ENCODE assay signal across 11 cellular contexts in the genomic region with DNA sequence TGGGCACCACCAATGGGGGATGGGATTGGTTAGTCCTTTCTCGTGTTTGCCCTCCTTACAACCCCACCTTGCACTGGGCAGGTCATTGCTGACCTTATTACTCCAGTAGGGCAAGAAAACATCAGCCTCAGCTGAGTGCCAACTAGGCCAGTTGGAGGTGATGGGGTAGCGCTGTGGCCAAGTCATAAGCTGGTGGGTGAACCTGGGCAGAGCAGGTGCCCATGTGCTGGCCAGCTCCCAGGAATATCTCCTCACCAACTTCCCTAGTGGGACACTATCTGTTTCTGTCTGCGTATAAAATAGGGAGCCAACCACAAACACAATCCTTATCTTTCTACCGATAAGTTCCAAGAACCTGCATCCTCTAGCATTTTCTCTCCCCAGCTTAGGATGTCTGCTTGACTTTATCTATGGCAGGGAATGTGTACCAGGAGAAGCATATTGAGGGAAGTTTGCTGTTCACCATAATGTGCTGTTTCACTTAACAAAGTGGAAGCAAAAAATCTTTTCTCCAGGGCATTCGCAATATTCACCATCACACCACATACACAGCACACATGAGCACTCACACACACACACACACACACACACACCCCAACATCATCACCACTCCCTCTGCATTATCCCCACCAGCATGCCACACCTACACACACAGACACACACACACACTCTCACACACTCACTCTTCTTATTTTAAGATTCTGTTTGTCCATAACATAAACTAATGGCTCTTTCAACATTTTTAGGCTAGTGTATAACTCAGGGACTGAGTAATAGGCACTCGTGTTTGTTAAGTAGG.
DNase-seq lines count a peak whose midpoint lies in the region; ATAC-seq and TF ChIP-seq lines count a peak whose summit lies in the region.
"Had no signal": no experiment of that assay in that cellular context is flagged by ENCODE, and none has a peak within 500 bp of the region (broad histone marks: within the 10 kb centered on the region; RNA-seq: fewer than 3 reads in every experiment).

No MANE protein-coding gene starts in this region.

- H2AFZ ChIP-seq in Loucy (ENCODE audit: low read length), result peak overlapping the region; percentile 65

- H3K4me1 ChIP-seq in Loucy (ENCODE audit: insufficient read depth, low read length, poor library complexity, severe bottlenecking) (peaks cover 31% of the 10 kb centered on the region), mesodermal cell (ENCODE audit: control insufficient read depth, insufficient read depth, low read length, poor library complexity, severe bottlenecking) (peaks cover 20% of the 10 kb centered on the region)

- H3K36me3 Mint-ChIP-seq in activated T-helper 17 cell treated with anti-CD3 and anti-CD28 coated beads, Interleukin-2, amount 50 U/mL, for 72 hours (ENCODE audit: low read depth), result no peaks in the 10 kb centered on the region
- H3K36me3 Mint-ChIP-seq: CD4-positive, CD25-positive, alpha-beta regulatory T cell had no signal

- peak overlapping the region; percentile 65 for H3K4me2 ChIP-seq in Loucy (ENCODE audit: low read depth, low read length, poor library complexity, severe bottlenecking)

- H3K9me2 ChIP-seq in Loucy (replicated peaks; ENCODE audit: low read depth, low read length), result no peaks in the 10 kb centered on the region

- H3K36me3 ChIP-seq in Loucy (ENCODE audit: insufficient read depth, low read length) (no peaks in the 10 kb centered on the region), brain microvascular endothelial cell (replicated peaks) (no peaks in the 10 kb centered on the region), mesodermal cell (ENCODE audit: control insufficient read depth, insufficient read depth, low read length) (no peaks in the 10 kb centered on the region)
- H3K36me3 ChIP-seq: pancreas had no signal

- no peaks in the 10 kb centered on the region for H3K79me2 ChIP-seq in Loucy (ENCODE audit: insufficient read depth, low read length)

- no peaks in the 10 kb centered on the region for H3K9me3 Mint-ChIP-seq in activated T-helper 17 cell treated with anti-CD3 and anti-CD28 coated beads, Interleukin-2, amount 50 U/mL, for 72 hours
- H3K9me3 Mint-ChIP-seq: CD4-positive, CD25-positive, alpha-beta regulatory T cell had no signal

- H3K27ac ChIP-seq in brain microvascular endothelial cell (peak overlapping the region; percentile 58), mesodermal cell (ENCODE audit: low read depth, low read length, severe bottlenecking) (peak overlapping the region; percentile 81), temporal lobe (ENCODE audit: low read depth, low read length) (peak overlapping the region; percentile 12)
- H3K27ac ChIP-seq: pancreas had no signal

- peaks cover 22% of the 10 kb centered on the region for H3K27me3 Mint-ChIP-seq in activated T-helper 17 cell treated with anti-CD3 and anti-CD28 coated beads, Interleukin-2, amount 50 U/mL, for 72 hours
- H3K27me3 Mint-ChIP-seq: CD4-positive, CD25-positive, alpha-beta regulatory T cell had no signal

- H4K20me1 ChIP-seq in Loucy (ENCODE audit: insufficient read depth, low read length, poor library complexity, severe bottlenecking), result no peaks in the 10 kb centered on the region

- H3K4me3 Mint-ChIP-seq in activated T-helper 17 cell treated with anti-CD3 and anti-CD28 coated beads, Interleukin-2, amount 50 U/mL, for 72 hours, result no peak overlapping the region
- H3K4me3 Mint-ChIP-seq: CD4-positive, CD25-positive, alpha-beta regulatory T cell had no signal

- no peak for DNase-seq in brain microvascular endothelial cell
- DNase-seq in OCI-M1 (lab: John Stamatoyannopoulos, UW), result no peak
- DNase-seq: activated CD4-positive, alpha-beta T cell treated with anti-CD3 and anti-CD28 coated beads, Interleukin-2, amount 50 U/mL, for 4 hours; CD4-positive, CD25-positive, alpha-beta regulatory T cell; pancreas; T-helper 2 cell had no signal

- peak overlapping the region; percentile 20 for H3K4me3 ChIP-seq in Loucy (ENCODE audit: low read length, poor library complexity, severe bottlenecking)
- no peak overlapping the region for H3K4me3 ChIP-seq in brain microvascular endothelial cell (ENCODE audit: low read depth, low read length)
- H3K4me3 ChIP-seq in mesodermal cell (ENCODE audit: extremely low read depth, insufficient read depth, low read length, poor library complexity, severe bottlenecking), result no peak overlapping the region
- H3K4me3 ChIP-seq: pancreas had no signal

- H3K9ac ChIP-seq in Loucy (ENCODE audit: low read depth, low read length, poor library complexity, severe bottlenecking), result peak overlapping the region; percentile 34

- no peaks in the 10 kb centered on the region for H3K27me3 ChIP-seq in Loucy (ENCODE audit: insufficient read depth, low read length, poor library complexity, severe bottlenecking)
- H3K27me3 ChIP-seq in brain microvascular endothelial cell (replicated peaks), result no peaks in the 10 kb centered on the region
- H3K27me3 ChIP-seq: pancreas had no signal

- in situ Hi-C loops in brain microvascular endothelial cell (cut with HindIII; ENCODE audit: low pct_ligation_motif_present, low sequenced_read_pairs), result no loop called here

- no peaks in the 10 kb centered on the region for H3F3A ChIP-seq in Loucy (ENCODE audit: low read depth)

- H3K9me3 ChIP-seq in Loucy (ENCODE audit: insufficient read depth, low read depth, low read length), result no peaks in the 10 kb centered on the region
- H3K9me3 ChIP-seq in mesodermal cell (ENCODE audit: control insufficient read depth, low read length), result no peaks in the 10 kb centered on the region
- H3K9me3 ChIP-seq: pancreas had no signal

- TF ChIP-seq CTCF in Loucy (conservative IDR thresholded peaks at IDR 0.05; ENCODE audit: low read length), result no peak
- TF ChIP-seq CTCF in brain microvascular endothelial cell (IDR thresholded peaks at IDR 0.05; ENCODE audit: low read depth, low read length, missing control alignments), result no peak

- 85 to 86% methylated on average over 2 to 3 of the region's 6 CpGs for WGBS in mesodermal cell (ENCODE audit: insufficient coverage in 2 of 2), 2 experiments

- ATAC-seq in activated T-helper 17 cell treated with anti-CD3 and anti-CD28 coated beads, Interleukin-2, amount 50 U/mL, for 72 hours (replicated peaks), result no peak
- ATAC-seq in GM19455 (IDR thresholded peaks at IDR 0.05; ENCODE audit: unreplicated experiment), result no peak

- no peak overlapping the region for H3K27ac Mint-ChIP-seq in activated T-helper 17 cell treated with anti-CD3 and anti-CD28 coated beads, Interleukin-2, amount 50 U/mL, for 72 hours
- H3K27ac Mint-ChIP-seq: CD4-positive, CD25-positive, alpha-beta regulatory T cell had no signal

- no peaks in the 10 kb centered on the region for H3K4me1 Mint-ChIP-seq in activated T-helper 17 cell treated with anti-CD3 and anti-CD28 coated beads, Interleukin-2, amount 50 U/mL, for 72 hours
- H3K4me1 Mint-ChIP-seq: CD4-positive, CD25-positive, alpha-beta regulatory T cell had no signal

Comparison
In these comparisons a context has a peak if more than half of its experiments do, and no peak if none do; other contexts are left out.
1. H3K27ac ChIP-seq: peak in every context shown above with its lines; median percentile 81 in mesodermal cell; 58 in brain microvascular endothelial cell; 12 in temporal lobe.